In genomic region chr2:74502720-74503505, GRCh38 we compare ENCODE assay signal across 8 cellular contexts. TPM values are rescaled to one million over a fixed set of nuclear protein-coding genes. Genes with fewer than 3 reads are reported as not detected.
DNase-seq lines count a peak whose midpoint lies in the region; ATAC-seq and TF ChIP-seq lines count a peak whose summit lies in the region.

No MANE protein-coding gene starts in this region.

- H3K4me2 ChIP-seq in neuronal stem cell (ENCODE audit: insufficient read depth, low read length, poor library complexity, severe bottlenecking), result peak overlapping the region; percentile 91

- H3K36me3 ChIP-seq in neuronal stem cell (replicated peaks in 1 of 2; ENCODE audit: control insufficient read depth in 2 of 2, insufficient read depth in 2 of 2, low read length in 2 of 2), result peaks cover 6 to 22% of the 10 kb centered on the region in 2 donors

- no peak overlapping the region for H3K9ac ChIP-seq in neuronal stem cell (ENCODE audit: low read depth, low read length, poor library complexity)

- peak overlapping the region; percentile 76 for H3K23ac ChIP-seq in neuronal stem cell (ENCODE audit: low read depth, low read length, poor library complexity)

- no peak overlapping the region for H2BK5ac ChIP-seq in neuronal stem cell (ENCODE audit: low read length)

- H4K91ac ChIP-seq in neuronal stem cell (ENCODE audit: low read depth, low read length, poor library complexity), result no peak overlapping the region

- H3K27ac ChIP-seq in foreskin keratinocyte (peak overlapping the region; percentile 3), neuronal stem cell (replicated peaks; ENCODE audit: low read length) (no peak overlapping the region)

- no peaks in the 10 kb centered on the region for H3K9me3 ChIP-seq in neuronal stem cell (replicated peaks in 1 of 2; ENCODE audit: control insufficient read depth in 2 of 2, insufficient read depth in 1 of 2, low read depth in 1 of 2, low read length in 2 of 2)

- H3K27me3 ChIP-seq in foreskin keratinocyte (peaks cover 40% of the 10 kb centered on the region), neuronal stem cell (ENCODE audit: control insufficient read depth in 3 of 3, insufficient read depth in 3 of 3, low read depth in 1 of 3, low read length in 3 of 3) (peaks cover 50 to 81% (median 64%) of the 10 kb centered on the region in 3 experiments)

- H2AK5ac ChIP-seq in neuronal stem cell (ENCODE audit: low read depth, low read length), result peak overlapping the region; percentile 26

- H2BK12ac ChIP-seq in neuronal stem cell (ENCODE audit: low read length), result no peak overlapping the region

- WGBS in neuronal stem cell (ENCODE audit: extremely low coverage in 2 of 2, insufficient read length in 2 of 2, insufficient replicate concordance in 1 of 2), 2 donors, result no CpG with 5 or more reads among the region's 67 CpGs

- H3K4ac ChIP-seq in neuronal stem cell (ENCODE audit: low read length), result no peak overlapping the region

- peak overlapping the region; percentile 82 for H2AFZ ChIP-seq in neuronal stem cell (ENCODE audit: low read length)

- no peak overlapping the region for H2BK120ac ChIP-seq in neuronal stem cell (ENCODE audit: low read depth, low read length)

- H3K14ac ChIP-seq in neuronal stem cell (ENCODE audit: low read length), result no peak overlapping the region

- ATAC-seq in GM21423 (IDR thresholded peaks at IDR 0.05; ENCODE audit: unreplicated experiment), result peak; percentile 38
- peak; percentile 37 for ATAC-seq in foreskin keratinocyte

- peak overlapping the region; percentile 74 for H3K18ac ChIP-seq in neuronal stem cell (ENCODE audit: low read length)

- H3K4me3 ChIP-seq in neuronal stem cell (ENCODE audit: low read length in 2 of 2), result peak overlapping the region; percentile 20 to 70

- peak overlapping the region; percentile 54 for H2BK15ac ChIP-seq in neuronal stem cell (ENCODE audit: low read length)

- peak; percentile 55 for TF ChIP-seq CTCF in foreskin keratinocyte (conservative IDR thresholded peaks at IDR 0.05)

- peak; percentile 82 for DNase-seq in ELF-1 (ENCODE audit: low read depth, low spot score)
- peak; percentile 56 to 75 for DNase-seq in Kasumi-1 (lab: John Stamatoyannopoulos, UW)
- DNase-seq in activated T-cell treated with anti-CD3 and anti-CD28 coated beads, Interleukin-2, amount 50 U/mL, for 1 hour, result peak; percentile 54
- peak in 1 of 2 donors; percentile 60 for DNase-seq in foreskin keratinocyte
- DNase-seq in neuronal stem cell (ENCODE audit: low spot score), result no peak
- DNase-seq in NK-92 treated with Interleukin-12 subunit alpha and Interleukin-12 subunit beta, amount 100 ng/mL, for 24 hours (lab: John Stamatoyannopoulos, UW), result no peak
- no peak for DNase-seq in germinal center (ENCODE audit: low spot score)

- peaks cover 3% of the 10 kb centered on the region for H3K79me1 ChIP-seq in neuronal stem cell (ENCODE audit: low read depth, low read length)

- peaks cover 6% of the 10 kb centered on the region for H3K4me1 ChIP-seq in foreskin keratinocyte
- peaks cover 20 to 23% of the 10 kb centered on the region in 2 donors for H3K4me1 ChIP-seq in neuronal stem cell (ENCODE audit: control insufficient read depth in 2 of 2, insufficient read depth in 1 of 2, low read depth in 1 of 2, low read length in 2 of 2)

- H4K8ac ChIP-seq in neuronal stem cell (ENCODE audit: low read depth, low read length), result no peak overlapping the region

RNA-seq across cellular contexts. Expression of gene LBX2, which starts 3.5 kb away (rescaled TPM):
- total RNA-seq in foreskin keratinocyte, result 0.61 and 0.71 TPM in 2 replicates
- polyA plus RNA-seq in foreskin keratinocyte, result 0.67 TPM in 2 replicates
- 0.08 TPM for polyA plus RNA-seq in neuronal stem cell (2013, experiment 1 of 2)
- polyA plus RNA-seq in neuronal stem cell (2013, experiment 2 of 2), result 0.10 TPM

RNA-seq across cellular contexts. Expression of gene PCGF1, which starts 4.6 kb away (rescaled TPM):
- total RNA-seq in foreskin keratinocyte, result 27.4 and 27.5 TPM in 2 replicates
- polyA plus RNA-seq in foreskin keratinocyte, result 28.0 and 29.9 TPM in 2 replicates
- 9.0 TPM for polyA plus RNA-seq in neuronal stem cell (2013, experiment 1 of 2)
- 9.0 TPM for polyA plus RNA-seq in neuronal stem cell (2013, experiment 2 of 2)

RNA-seq across cellular contexts. Expression of gene TLX2, which starts 11.3 kb away (rescaled TPM):
- total RNA-seq in foreskin keratinocyte, result 0.10 TPM in 1 of 2 replicates, not detected in the other
- polyA plus RNA-seq in foreskin keratinocyte, result 0.04 TPM in 1 of 2 replicates, not detected in the other
- not detected for polyA plus RNA-seq in neuronal stem cell (2013, experiment 1 of 2)
- not detected for polyA plus RNA-seq in neuronal stem cell (2013, experiment 2 of 2)

RNA-seq across cellular contexts. Expression of gene TTC31, which starts 20.0 kb away (rescaled TPM):
- total RNA-seq in foreskin keratinocyte, result 18.7 and 19.4 TPM in 2 replicates
- 14.7 and 15.2 TPM in 2 replicates for polyA plus RNA-seq in foreskin keratinocyte
- polyA plus RNA-seq in neuronal stem cell (2013, experiment 1 of 2), result 16.0 TPM
- 16.5 TPM for polyA plus RNA-seq in neuronal stem cell (2013, experiment 2 of 2)

RNA-seq across cellular contexts. Expression of gene CCDC142, which starts 20.1 kb away (rescaled TPM):
- 8.8 and 9.4 TPM in 2 replicates for total RNA-seq in foreskin keratinocyte
- polyA plus RNA-seq in foreskin keratinocyte, result 2.8 and 2.9 TPM in 2 replicates
- 5.2 TPM for polyA plus RNA-seq in neuronal stem cell (2013, experiment 1 of 2)
- 5.7 TPM for polyA plus RNA-seq in neuronal stem cell (2013, experiment 2 of 2)

Comparison
In these comparisons a context has a peak if more than half of its experiments do, and no peak if none do; other contexts are left out.
1. DNase-seq: peak in ELF-1 (single experiment), Kasumi-1 (2 of 2) and activated T-cell treated with anti-CD3 and anti-CD28 coated beads, Interleukin-2, amount 50 U/mL, for 1 hour (single experiment); none in neuronal stem cell (single experiment), NK-92 treated with Interleukin-12 subunit alpha and Interleukin-12 subunit beta, amount 100 ng/mL, for 24 hours (single experiment) and germinal center (single experiment).